In the genomic region with DNA sequence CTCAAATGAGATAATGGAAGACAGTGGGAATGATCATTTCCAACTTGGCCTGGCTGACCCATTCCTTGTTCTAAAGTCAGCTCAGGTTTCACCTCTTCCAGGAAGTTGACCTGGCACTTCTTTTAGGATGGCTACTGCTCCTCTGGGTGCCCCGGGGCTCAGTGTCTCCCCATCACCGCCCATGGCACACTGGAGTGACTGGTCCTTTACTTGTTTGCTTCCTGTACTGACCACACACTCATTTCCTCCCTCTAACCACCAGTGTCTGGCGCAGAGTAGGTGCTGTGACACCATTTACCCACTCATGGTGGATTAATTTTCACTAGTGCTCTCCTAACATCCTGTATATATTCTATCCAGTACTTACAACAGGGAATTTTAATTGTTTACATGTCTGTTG, we compare ENCODE assay signal across 25 cellular contexts.
A peak's percentile ranks its signal among the peaks of the same experiment; 100 is the strongest.
DNase-seq lines count a peak whose midpoint lies in the region; ATAC-seq and TF ChIP-seq lines count a peak whose summit lies in the region.
"Had no signal": no experiment of that assay in that cellular context is flagged by ENCODE, and none has a peak within 500 bp of the region (broad histone marks: within the 10 kb centered on the region; RNA-seq: fewer than 3 reads in every experiment).

No MANE protein-coding gene starts in this region.

- no peak overlapping the region for H2AFZ ChIP-seq in PC-3 (ENCODE audit: low read length)
- no peak overlapping the region for H2AFZ ChIP-seq in smooth muscle cell (ENCODE audit: low read depth)

- H3K9me2 ChIP-seq in PC-3 (replicated peaks; ENCODE audit: low read length): no peaks in the 10 kb centered on the region

- peaks cover 46% of the 10 kb centered on the region for H3K36me3 ChIP-seq in PC-3 (ENCODE audit: low read depth, low read length)
- no peaks in the 10 kb centered on the region for H3K36me3 ChIP-seq in smooth muscle cell (ENCODE audit: low read depth)
- H3K36me3 ChIP-seq: colonic mucosa had no signal

- POLR2A ChIA-PET in PC-3 (lab: Charles Lee; ENCODE audit: unreplicated experiment): no interaction called here

- no peak overlapping the region for H3K4me3 Mint-ChIP-seq in activated naive CD4-positive, alpha-beta T cell treated with anti-CD3 and anti-CD28 coated beads for 36 hours
- no peak overlapping the region for H3K4me3 Mint-ChIP-seq in effector memory CD8-positive, alpha-beta T cell
- H3K4me3 Mint-ChIP-seq: activated CD4-positive, alpha-beta memory T cell treated with anti-CD3 and anti-CD28 coated beads, Interleukin-2, amount 10 ng/mL, durations not matched to agents 7 days and 5 days; activated naive CD8-positive, alpha-beta T cell treated with anti-CD3 and anti-CD28 coated beads, Interleukin-2, amount 10 ng/mL, durations not matched to agents 7 days and 5 days; B cell; H9 had no signal

- H3K27ac Mint-ChIP-seq in activated naive CD4-positive, alpha-beta T cell treated with anti-CD3 and anti-CD28 coated beads for 36 hours: peak overlapping the region; percentile 31
- H3K27ac Mint-ChIP-seq in activated naive CD4-positive, alpha-beta T cell treated with anti-CD3 and anti-CD28 coated beads, Interleukin-2, amount 50 U/mL, for 72 hours: peak overlapping the region in 1 of 2 donors; percentile 28
- peak overlapping the region; percentile 44 to 93 for H3K27ac Mint-ChIP-seq in effector memory CD8-positive, alpha-beta T cell
- H3K27ac Mint-ChIP-seq: activated CD4-positive, alpha-beta memory T cell treated with anti-CD3 and anti-CD28 coated beads, Interleukin-2, amount 10 ng/mL, durations not matched to agents 7 days and 5 days; activated naive CD8-positive, alpha-beta T cell treated with anti-CD3 and anti-CD28 coated beads, Interleukin-2, amount 10 ng/mL, durations not matched to agents 7 days and 5 days; B cell had no signal

- peaks cover 30% of the 10 kb centered on the region for H3K4me1 Mint-ChIP-seq in activated naive CD4-positive, alpha-beta T cell treated with anti-CD3 and anti-CD28 coated beads for 36 hours (ENCODE audit: low read depth)
- H3K4me1 Mint-ChIP-seq in effector memory CD8-positive, alpha-beta T cell (ENCODE audit: low read depth in 2 of 2): peaks cover 17 to 20% of the 10 kb centered on the region in 2 donors
- H3K4me1 Mint-ChIP-seq: B cell, H9 had no signal

- CTCF ChIA-PET in activated naive CD4-positive, alpha-beta T cell treated with anti-CD3 and anti-CD28 coated beads for 36 hours (lab: Charles Lee): no interaction called here
- CTCF ChIA-PET in PC-3 (lab: Charles Lee): no interaction called here

- H3K27me3 Mint-ChIP-seq in activated naive CD4-positive, alpha-beta T cell treated with anti-CD3 and anti-CD28 coated beads for 36 hours (ENCODE audit: low read depth): no peaks in the 10 kb centered on the region
- H3K27me3 Mint-ChIP-seq in effector memory CD8-positive, alpha-beta T cell: no peaks in the 10 kb centered on the region
- H3K27me3 Mint-ChIP-seq: activated CD4-positive, alpha-beta memory T cell treated with anti-CD3 and anti-CD28 coated beads, Interleukin-2, amount 10 ng/mL, durations not matched to agents 7 days and 5 days; activated naive CD8-positive, alpha-beta T cell treated with anti-CD3 and anti-CD28 coated beads, Interleukin-2, amount 10 ng/mL, durations not matched to agents 7 days and 5 days; B cell had no signal

- TF ChIP-seq CTCF in PC-3 (conservative IDR thresholded peaks at IDR 0.05; ENCODE audit: low read depth, low read length) (no peak), smooth muscle cell (IDR thresholded peaks at IDR 0.05; ENCODE audit: borderline replicate concordance, insufficient read depth, poor library complexity, severe bottlenecking) (no peak)

- no peak for ATAC-seq in activated naive CD4-positive, alpha-beta T cell treated with anti-CD3 and anti-CD28 coated beads, Interleukin-2, amount 50 U/mL, for 72 hours
- ATAC-seq in PC-3 (no peak), HG02678 (IDR thresholded peaks at IDR 0.05; ENCODE audit: unreplicated experiment) (no peak)
- ATAC-seq in effector memory CD8-positive, alpha-beta T cell (replicated peaks): no peak
- ATAC-seq: mucosa of descending colon had no signal

- 99% methylated on average over 3 of the region's 3 CpGs for WGBS in smooth muscle cell (ENCODE audit: low lambda C conversion rate)

- H3K9me3 ChIP-seq in PC-3 (ENCODE audit: low read length) (no peaks in the 10 kb centered on the region), smooth muscle cell (replicated peaks; ENCODE audit: low read depth) (no peaks in the 10 kb centered on the region)
- H3K9me3 ChIP-seq: colonic mucosa, esophagus muscularis mucosa, mucosa of descending colon, stomach, tibial nerve had no signal

- peaks cover 39% of the 10 kb centered on the region for H3K36me3 Mint-ChIP-seq in activated naive CD4-positive, alpha-beta T cell treated with anti-CD3 and anti-CD28 coated beads for 36 hours (ENCODE audit: low read depth)
- peaks cover 25 to 31% of the 10 kb centered on the region in 2 donors for H3K36me3 Mint-ChIP-seq in activated naive CD4-positive, alpha-beta T cell treated with anti-CD3 and anti-CD28 coated beads, Interleukin-2, amount 50 U/mL, for 72 hours
- peaks cover 54% of the 10 kb centered on the region for H3K36me3 Mint-ChIP-seq in effector memory CD8-positive, alpha-beta T cell (ENCODE audit: insufficient read depth)

- H4K20me1 ChIP-seq in PC-3 (ENCODE audit: low read length) (no peaks in the 10 kb centered on the region), smooth muscle cell (ENCODE audit: low read depth) (no peaks in the 10 kb centered on the region)

- intact Hi-C loops in activated naive CD4-positive, alpha-beta T cell treated with anti-CD3 and anti-CD28 coated beads for 36 hours (cut with micrococcal nuclease): no loop called here
- intact Hi-C loops in PC-3 (cut with micrococcal nuclease): no loop called here

- no peak for DNase-seq in activated naive CD4-positive, alpha-beta T cell treated with anti-CD3 and anti-CD28 coated beads for 36 hours
- no peak for DNase-seq in activated naive CD4-positive, alpha-beta T cell treated with anti-CD3 and anti-CD28 coated beads, Interleukin-2, amount 50 U/mL, for 72 hours (ENCODE audit: low spot score in 2 of 2)
- DNase-seq in PC-3 (peak; percentile 13), smooth muscle cell (lab: John Stamatoyannopoulos, UW; ENCODE audit: unreplicated experiment) (no peak), HCEC 1CT (no peak)
- no peak for DNase-seq in effector memory CD8-positive, alpha-beta T cell
- DNase-seq in NK-92 treated with Interleukin-12 subunit alpha and Interleukin-12 subunit beta, amount 100 ng/mL, for 24 hours (lab: John Stamatoyannopoulos, UW): no peak
- DNase-seq: activated CD4-positive, alpha-beta memory T cell treated with anti-CD3 and anti-CD28 coated beads, Interleukin-2, amount 10 ng/mL, durations not matched to agents 7 days and 5 days; activated CD4-positive, CD25-positive, alpha-beta regulatory T cell; activated naive CD8-positive, alpha-beta T cell treated with anti-CD3 and anti-CD28 coated beads, Interleukin-2, amount 10 ng/mL, durations not matched to agents 7 days and 5 days; colonic mucosa; H9; hypothalamus; mucosa of descending colon; NCI-H1694; NCI-H2171 treated with DMSO at 0.1 percent for 48 hours; NCI-H526; stimulated activated CD4-positive, alpha-beta T cell treated with anti-CD3 and anti-CD28 coated beads, Interleukin-4, amount 100 ng/mL, for 1 hour; stomach; T-helper 9 cell had no signal

- H3K27me3 ChIP-seq in PC-3 (ENCODE audit: low read length) (no peaks in the 10 kb centered on the region), smooth muscle cell (ENCODE audit: low read depth) (no peaks in the 10 kb centered on the region)
- H3K27me3 ChIP-seq: colonic mucosa, esophagus muscularis mucosa, stomach, tibial nerve had no signal

- H3K27ac ChIP-seq in PC-3 (ENCODE audit: low read length) (peak overlapping the region; percentile 14), smooth muscle cell (ENCODE audit: low read depth) (peak overlapping the region; percentile 90)
- H3K27ac ChIP-seq: colonic mucosa, esophagus muscularis mucosa, KMS-11, stomach, tibial nerve had no signal

- H3K4me3 ChIP-seq in PC-3 (ENCODE audit: low read length) (no peak overlapping the region), smooth muscle cell (no peak overlapping the region)
- H3K4me3 ChIP-seq: colonic mucosa, esophagus muscularis mucosa, mucosa of descending colon, stomach, tibial nerve had no signal

- H3K79me2 ChIP-seq in PC-3 (ENCODE audit: low read length) (no peaks in the 10 kb centered on the region), smooth muscle cell (ENCODE audit: low read depth) (no peaks in the 10 kb centered on the region)

- H3F3A ChIP-seq in PC-3 (ENCODE audit: low read length, unreplicated experiment) (peaks cover 13% of the 10 kb centered on the region), smooth muscle cell (ENCODE audit: low read depth) (peaks cover 9% of the 10 kb centered on the region)

- H3K9ac ChIP-seq in PC-3 (ENCODE audit: low read length): no peak overlapping the region
- no peak overlapping the region for H3K9ac ChIP-seq in smooth muscle cell (ENCODE audit: low read depth)
- H3K9ac ChIP-seq: KMS-11 had no signal

- H3K9me3 Mint-ChIP-seq in activated naive CD4-positive, alpha-beta T cell treated with anti-CD3 and anti-CD28 coated beads for 36 hours: no peaks in the 10 kb centered on the region
- no peaks in the 10 kb centered on the region for H3K9me3 Mint-ChIP-seq in activated naive CD4-positive, alpha-beta T cell treated with anti-CD3 and anti-CD28 coated beads, Interleukin-2, amount 50 U/mL, for 72 hours
- no peaks in the 10 kb centered on the region for H3K9me3 Mint-ChIP-seq in effector memory CD8-positive, alpha-beta T cell
- H3K9me3 Mint-ChIP-seq: activated CD4-positive, alpha-beta memory T cell treated with anti-CD3 and anti-CD28 coated beads, Interleukin-2, amount 10 ng/mL, durations not matched to agents 7 days and 5 days; activated naive CD8-positive, alpha-beta T cell treated with anti-CD3 and anti-CD28 coated beads, Interleukin-2, amount 10 ng/mL, durations not matched to agents 7 days and 5 days; H9 had no signal

- peaks cover 43% of the 10 kb centered on the region for H3K4me1 ChIP-seq in PC-3 (ENCODE audit: insufficient read depth, low read length)
- peaks cover 6% of the 10 kb centered on the region for H3K4me1 ChIP-seq in smooth muscle cell (ENCODE audit: low read depth)
- H3K4me1 ChIP-seq: colonic mucosa, esophagus muscularis mucosa, stomach, tibial nerve had no signal

- H3K4me2 ChIP-seq in PC-3 (ENCODE audit: low read length) (no peak overlapping the region; the same call in 1 of the 2 replicates), smooth muscle cell (peak overlapping the region; percentile 17)
- H3K4me2 ChIP-seq: KMS-11 had no signal

- BruUV-seq in PC-3 (replicated peaks; lab: Mats Ljungman, UMichigan): no TSS peak
